ENCODE assay signal across 22 cellular contexts in the genomic region with DNA sequence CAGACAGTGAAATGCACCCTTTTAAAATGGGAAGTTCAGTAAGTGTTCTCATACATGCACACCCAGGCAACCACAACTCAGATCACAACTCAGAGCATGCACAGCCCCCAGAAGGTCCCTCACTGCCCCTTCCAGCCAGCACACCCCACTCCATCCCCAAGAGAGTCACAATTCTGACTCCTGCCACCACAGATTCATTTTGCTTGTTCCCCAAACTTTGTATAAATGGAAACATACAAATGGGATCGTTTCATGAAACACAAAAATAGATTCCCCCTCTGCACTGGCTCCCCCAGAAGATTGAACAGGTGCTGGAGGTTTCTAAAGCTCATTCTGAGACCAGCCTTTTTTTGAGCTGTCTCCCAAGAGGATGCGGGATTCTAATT. TPM values are rescaled to one million over a fixed set of nuclear protein-coding genes. Genes with fewer than 3 reads are reported as not detected.
DNase-seq lines count a peak whose midpoint lies in the region; ATAC-seq and TF ChIP-seq lines count a peak whose summit lies in the region.
"Had no signal": no experiment of that assay in that cellular context is flagged by ENCODE, and none has a peak within 500 bp of the region (broad histone marks: within the 10 kb centered on the region; RNA-seq: fewer than 3 reads in every experiment).

No MANE protein-coding gene starts in this region.

- peak; percentile 16 for ATAC-seq in HG03432 (IDR thresholded peaks at IDR 0.05; ENCODE audit: unreplicated experiment)
- no peak for ATAC-seq in T-helper 17 cell
- ATAC-seq in stimulated activated naive CD8-positive, alpha-beta T cell treated with anti-CD3 and anti-CD28 coated beads, Interleukin-15, Interleukin-2, amounts not matched to agents 100 U/mL and 50 U/mL, for 24 hours: no peak
- ATAC-seq: activated T-cell treated with anti-CD3 and anti-CD28 coated beads, Interleukin-2, amount 50 U/mL, for 72 hours; heart right ventricle; T-cell had no signal

- H3K9me3 ChIP-seq in T-helper 17 cell (ENCODE audit: control insufficient read depth, low read length, poor library complexity, severe bottlenecking) (no peaks in the 10 kb centered on the region), spleen (no peaks in the 10 kb centered on the region)
- H3K9me3 ChIP-seq: ascending aorta, heart right ventricle had no signal

- 55 to 65% (median 61%) methylated on average over 2 of the region's 2 CpGs for WGBS in spleen, 5 donors

- no peaks in the 10 kb centered on the region for H3K36me3 ChIP-seq in spleen
- H3K36me3 ChIP-seq: ascending aorta, heart right ventricle had no signal

- H3K27me3 Mint-ChIP-seq in T-helper 17 cell: peaks cover 15% of the 10 kb centered on the region
- H3K27me3 Mint-ChIP-seq: activated naive CD4-positive, alpha-beta T cell treated with anti-CD3 and anti-CD28 coated beads, Interleukin-2, amount 50 U/mL, for 24 hours had no signal

- peaks cover 0 to 93% (median 24%) of the 10 kb centered on the region in 6 donors for H3K4me1 ChIP-seq in spleen
- H3K4me1 ChIP-seq: ascending aorta had no signal

- H3K36me3 Mint-ChIP-seq in T-helper 17 cell (ENCODE audit: low read depth): peaks cover 3% of the 10 kb centered on the region
- H3K36me3 Mint-ChIP-seq: activated naive CD4-positive, alpha-beta T cell treated with anti-CD3 and anti-CD28 coated beads, Interleukin-2, amount 50 U/mL, for 24 hours; CD8-positive, alpha-beta memory T cell; T-cell had no signal

- no peak overlapping the region for H3K4me3 Mint-ChIP-seq in T-helper 17 cell
- H3K4me3 Mint-ChIP-seq: activated naive CD4-positive, alpha-beta T cell treated with anti-CD3 and anti-CD28 coated beads, Interleukin-2, amount 50 U/mL, for 24 hours; activated T-cell treated with anti-CD3 and anti-CD28 coated beads, Interleukin-2, amount 50 U/mL, for 72 hours; T-cell had no signal

- no peak for TF ChIP-seq POLR2A in spleen (IDR thresholded peaks at IDR 0.05)

- H3K27ac ChIP-seq in spleen: peak overlapping the region in 7 of 8 donors; percentile 36 to 83 (median 75)
- H3K27ac ChIP-seq: ascending aorta had no signal

- H3K27ac Mint-ChIP-seq in T-helper 17 cell: peak overlapping the region; percentile 45
- H3K27ac Mint-ChIP-seq: activated naive CD4-positive, alpha-beta T cell treated with anti-CD3 and anti-CD28 coated beads, Interleukin-2, amount 50 U/mL, for 24 hours; activated T-cell treated with anti-CD3 and anti-CD28 coated beads, Interleukin-2, amount 50 U/mL, for 72 hours had no signal

- no peaks in the 10 kb centered on the region for H3K27me3 ChIP-seq in spleen (replicated peaks in 1 of 7)
- H3K27me3 ChIP-seq: ascending aorta had no signal

- intact Hi-C loops in spleen (cut with DNase I; ENCODE audit: low total_unique reads): no loop called here

- H3K4me3 ChIP-seq in GM08714 (ENCODE audit: low read length) (peak overlapping the region; percentile 5; the same call in 1 of the 2 replicates), spleen (no peak overlapping the region)
- H3K4me3 ChIP-seq: ascending aorta, heart right ventricle had no signal

- peaks cover 14% of the 10 kb centered on the region for H3K4me1 Mint-ChIP-seq in T-helper 17 cell

- DNase-seq in T-helper 17 cell (no peak), spleen (no peak), NCI-H2081 (lab: John Stamatoyannopoulos, UW) (no peak)
- DNase-seq in activated naive CD4-positive, alpha-beta T cell treated with anti-CD3 and anti-CD28 coated beads, Interleukin-2, amount 50 U/mL, for 16 hours: no peak
- DNase-seq in stimulated activated naive CD8-positive, alpha-beta T cell treated with anti-CD3 and anti-CD28 coated beads, Interleukin-15, Interleukin-2, amounts not matched to agents 100 U/mL and 50 U/mL, for 24 hours: no peak
- DNase-seq: activated T-cell treated with anti-CD3 and anti-CD28 coated beads, Interleukin-2, amount 50 U/mL, for 72 hours; caudate nucleus; CD8-positive, alpha-beta memory T cell; dermis blood vessel endothelial cell; GOT3; heart right ventricle; NCI-H1694 treated with DMSO at 0.1 percent for 48 hours; SIG-M5; T-cell had no signal

- TF ChIP-seq CTCF in spleen (IDR thresholded peaks at IDR 0.05 in 8 of 11, conservative IDR thresholded peaks at IDR 0.05 in 3 of 11): no peak

RNA-seq across cellular contexts. Expression of a gene that starts 3.3 kb away (rescaled TPM):
- total RNA-seq in T-helper 17 cell: 1 to 10 TPM in 1 of 2 donors, not detected in 1; 1.1 TPM
- total RNA-seq in spleen: 10 to 100 TPM; 25.1 to 52.1 (median 40.4) TPM
- polyA plus RNA-seq in spleen: 100 to 1,000 TPM in 2 of 3 donors, 10 to 100 TPM in 1; 65.9 to 142 (median 119) TPM
- total RNA-seq: activated CD8-positive, alpha-beta memory T cell treated with anti-CD3 and anti-CD28 coated beads for 36 hours; activated T-cell treated with anti-CD3 and anti-CD28 coated beads, Interleukin-2, amount 50 U/mL, for 72 hours; ascending aorta; CD8-positive, alpha-beta memory T cell; dermis blood vessel endothelial cell; heart right ventricle; posterior vena cava; temporal lobe had no signal
- polyA plus RNA-seq: CD8-positive, alpha-beta memory T cell; heart right ventricle; neural cell had no signal

Comparison
In these comparisons a context has a peak if more than half of its experiments do, and no peak if none do; other contexts are left out.
1. RNA of a gene that starts 3.3 kb away (total RNA-seq): 25.1 to 52.1 TPM in spleen; 1.1 TPM in T-helper 17 cell; every median in the first group is over 10 times any median in the second.